ENCODE assay signal across 1 cellular context in genomic region chr9:108278341-108278740, GRCh38.
TF ChIP-seq lines count a peak whose summit lies in the region.

No MANE protein-coding gene starts in this region.

TF ChIP-seq in K562, 482 proteins besides CTCF, POLR2A, EP300 and RAD21 (continued from another document):
- no peak for TF ChIP-seq E4F1 (CRISPR knock-in tag; IDR thresholded peaks at IDR 0.05; ENCODE audit: borderline replicate concordance)
- TF ChIP-seq CHD7 (IDR thresholded peaks at IDR 0.05; ENCODE audit: low read depth, low read length) = no peak
- peak; percentile 72 for TF ChIP-seq CEBPB (tag; IDR thresholded peaks at IDR 0.05)
- 0 out of 2 replicates have a peak, but pooled peaks have one; percentile 22 for TF ChIP-seq HMBOX1 (IDR thresholded peaks at IDR 0.05)
- TF ChIP-seq TAL1 (IDR thresholded peaks at IDR 0.05) = no peak
- no peak for TF ChIP-seq OTX1 (CRISPR knock-in tag; IDR thresholded peaks at IDR 0.05)
- no peak for TF ChIP-seq SMARCC2 (IDR thresholded peaks at IDR 0.05; ENCODE audit: low read depth)
- no peak for TF ChIP-seq CEBPG (CRISPR knock-in tag; IDR thresholded peaks at IDR 0.05)
- peak; percentile 68 to 92 for TF ChIP-seq CEBPG (tag; conservative IDR thresholded peaks at IDR 0.05 in 1 of 2, IDR thresholded peaks at IDR 0.05 in 1 of 2)
- TF ChIP-seq MEIS2 (IDR thresholded peaks at IDR 0.05; ENCODE audit: partially characterized antibody) = peak; percentile 16
